In the genomic region with DNA sequence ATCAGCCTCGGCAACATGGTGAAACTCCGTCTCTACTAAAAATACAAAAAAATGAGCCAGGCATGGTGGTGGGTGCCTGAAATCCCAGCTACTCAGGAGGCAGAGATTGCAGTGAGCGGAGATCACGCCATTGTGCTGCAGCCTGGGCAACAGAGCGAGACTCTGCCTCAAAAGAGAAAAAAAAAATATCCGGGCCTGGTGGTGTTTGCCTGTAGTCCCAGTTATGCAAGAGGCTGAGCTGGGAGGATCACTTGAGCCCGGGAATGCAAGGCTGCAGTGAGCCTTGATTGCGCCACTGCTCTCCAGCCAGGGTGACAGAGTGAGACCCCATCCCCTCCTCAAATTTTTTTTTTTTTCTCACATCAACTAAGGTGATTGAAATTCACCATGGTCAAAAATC, we compare ENCODE assay signal across 1 cellular context.
TF ChIP-seq lines count a peak whose summit lies in the region.

No MANE protein-coding gene starts in this region.

TF ChIP-seq in HepG2, 621 proteins besides CTCF, POLR2A, EP300 and RAD21 (continues in another document):
- TF ChIP-seq, protein P1, sequence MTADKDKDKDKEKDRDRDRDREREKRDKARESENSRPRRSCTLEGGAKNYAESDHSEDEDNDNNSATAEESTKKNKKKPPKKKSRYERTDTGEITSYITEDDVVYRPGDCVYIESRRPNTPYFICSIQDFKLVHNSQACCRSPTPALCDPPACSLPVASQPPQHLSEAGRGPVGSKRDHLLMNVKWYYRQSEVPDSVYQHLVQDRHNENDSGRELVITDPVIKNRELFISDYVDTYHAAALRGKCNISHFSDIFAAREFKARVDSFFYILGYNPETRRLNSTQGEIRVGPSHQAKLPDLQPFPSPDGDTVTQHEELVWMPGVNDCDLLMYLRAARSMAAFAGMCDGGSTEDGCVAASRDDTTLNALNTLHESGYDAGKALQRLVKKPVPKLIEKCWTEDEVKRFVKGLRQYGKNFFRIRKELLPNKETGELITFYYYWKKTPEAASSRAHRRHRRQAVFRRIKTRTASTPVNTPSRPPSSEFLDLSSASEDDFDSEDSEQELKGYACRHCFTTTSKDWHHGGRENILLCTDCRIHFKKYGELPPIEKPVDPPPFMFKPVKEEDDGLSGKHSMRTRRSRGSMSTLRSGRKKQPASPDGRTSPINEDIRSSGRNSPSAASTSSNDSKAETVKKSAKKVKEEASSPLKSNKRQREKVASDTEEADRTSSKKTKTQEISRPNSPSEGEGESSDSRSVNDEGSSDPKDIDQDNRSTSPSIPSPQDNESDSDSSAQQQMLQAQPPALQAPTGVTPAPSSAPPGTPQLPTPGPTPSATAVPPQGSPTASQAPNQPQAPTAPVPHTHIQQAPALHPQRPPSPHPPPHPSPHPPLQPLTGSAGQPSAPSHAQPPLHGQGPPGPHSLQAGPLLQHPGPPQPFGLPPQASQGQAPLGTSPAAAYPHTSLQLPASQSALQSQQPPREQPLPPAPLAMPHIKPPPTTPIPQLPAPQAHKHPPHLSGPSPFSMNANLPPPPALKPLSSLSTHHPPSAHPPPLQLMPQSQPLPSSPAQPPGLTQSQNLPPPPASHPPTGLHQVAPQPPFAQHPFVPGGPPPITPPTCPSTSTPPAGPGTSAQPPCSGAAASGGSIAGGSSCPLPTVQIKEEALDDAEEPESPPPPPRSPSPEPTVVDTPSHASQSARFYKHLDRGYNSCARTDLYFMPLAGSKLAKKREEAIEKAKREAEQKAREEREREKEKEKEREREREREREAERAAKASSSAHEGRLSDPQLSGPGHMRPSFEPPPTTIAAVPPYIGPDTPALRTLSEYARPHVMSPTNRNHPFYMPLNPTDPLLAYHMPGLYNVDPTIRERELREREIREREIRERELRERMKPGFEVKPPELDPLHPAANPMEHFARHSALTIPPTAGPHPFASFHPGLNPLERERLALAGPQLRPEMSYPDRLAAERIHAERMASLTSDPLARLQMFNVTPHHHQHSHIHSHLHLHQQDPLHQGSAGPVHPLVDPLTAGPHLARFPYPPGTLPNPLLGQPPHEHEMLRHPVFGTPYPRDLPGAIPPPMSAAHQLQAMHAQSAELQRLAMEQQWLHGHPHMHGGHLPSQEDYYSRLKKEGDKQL (CRISPR knock-in tag; IDR thresholded peaks at IDR 0.05; ENCODE audit: low read depth): 0 out of 2 replicates have a peak, but pooled peaks have one; percentile 18
- TF ChIP-seq ZBTB7A (CRISPR knock-in tag; IDR thresholded peaks at IDR 0.05) (0 out of 2 replicates have a peak, but pooled peaks have one; percentile 62), ADNP (CRISPR knock-in tag; IDR thresholded peaks at IDR 0.05) (0 out of 2 replicates have a peak, but pooled peaks have one; percentile 55), ZNF709 (CRISPR knock-in tag; IDR thresholded peaks at IDR 0.05) (0 out of 2 replicates have a peak, but pooled peaks have one; percentile 44), NKX3-1 (CRISPR knock-in tag; IDR thresholded peaks at IDR 0.05) (no peak), ZNF460 (CRISPR knock-in tag; IDR thresholded peaks at IDR 0.05; ENCODE audit: borderline replicate concordance) (peak; percentile 82; the same call in 1 of the 2 replicates), REPIN1 (CRISPR knock-in tag; IDR thresholded peaks at IDR 0.05; ENCODE audit: borderline replicate concordance, low read depth) (no peak), ZNF530 (CRISPR knock-in tag; IDR thresholded peaks at IDR 0.05; ENCODE audit: low read depth) (no peak), HOXA3 (CRISPR knock-in tag; IDR thresholded peaks at IDR 0.05) (peak; percentile 50; the same call in 1 of the 2 replicates), SALL1 (CRISPR knock-in tag; IDR thresholded peaks at IDR 0.05) (peak; percentile 88), ZNF672 (CRISPR knock-in tag; IDR thresholded peaks at IDR 0.05) (no peak), PITX1 (CRISPR knock-in tag; IDR thresholded peaks at IDR 0.05) (peak; percentile 84; the same call in 1 of the 2 replicates), ZFAT (CRISPR knock-in tag; conservative IDR thresholded peaks at IDR 0.05) (no peak), TEAD3 (CRISPR knock-in tag; optimal IDR thresholded peaks at IDR 0.05; ENCODE audit: borderline replicate concordance) (peak; percentile 83), BCL6 (CRISPR knock-in tag; IDR thresholded peaks at IDR 0.05) (peak; percentile 87), TBL1XR1 (IDR thresholded peaks at IDR 0.05; ENCODE audit: borderline replicate concordance, low read length, partially characterized antibody) (no peak), BRCA1 (CRISPR knock-in tag; IDR thresholded peaks at IDR 0.05) (no peak), ZNF775 (CRISPR knock-in tag; IDR thresholded peaks at IDR 0.05; ENCODE audit: borderline replicate concordance) (no peak), ZNF292 (CRISPR knock-in tag; IDR thresholded peaks at IDR 0.05; ENCODE audit: borderline replicate concordance, low read depth) (0 out of 2 replicates have a peak, but pooled peaks have one; percentile 21), DMAP1 (CRISPR knock-in tag; IDR thresholded peaks at IDR 0.05) (no peak), TARDBP (CRISPR knock-in tag; IDR thresholded peaks at IDR 0.05) (peak; percentile 49; the same call in 1 of the 2 replicates), CEBPG (CRISPR knock-in tag; IDR thresholded peaks at IDR 0.05) (peak; percentile 93), FOXK1 (CRISPR knock-in tag; IDR thresholded peaks at IDR 0.05; ENCODE audit: borderline replicate concordance, low read depth) (0 out of 2 replicates have a peak, but pooled peaks have one; percentile 18)
- TF ChIP-seq, protein P2, sequence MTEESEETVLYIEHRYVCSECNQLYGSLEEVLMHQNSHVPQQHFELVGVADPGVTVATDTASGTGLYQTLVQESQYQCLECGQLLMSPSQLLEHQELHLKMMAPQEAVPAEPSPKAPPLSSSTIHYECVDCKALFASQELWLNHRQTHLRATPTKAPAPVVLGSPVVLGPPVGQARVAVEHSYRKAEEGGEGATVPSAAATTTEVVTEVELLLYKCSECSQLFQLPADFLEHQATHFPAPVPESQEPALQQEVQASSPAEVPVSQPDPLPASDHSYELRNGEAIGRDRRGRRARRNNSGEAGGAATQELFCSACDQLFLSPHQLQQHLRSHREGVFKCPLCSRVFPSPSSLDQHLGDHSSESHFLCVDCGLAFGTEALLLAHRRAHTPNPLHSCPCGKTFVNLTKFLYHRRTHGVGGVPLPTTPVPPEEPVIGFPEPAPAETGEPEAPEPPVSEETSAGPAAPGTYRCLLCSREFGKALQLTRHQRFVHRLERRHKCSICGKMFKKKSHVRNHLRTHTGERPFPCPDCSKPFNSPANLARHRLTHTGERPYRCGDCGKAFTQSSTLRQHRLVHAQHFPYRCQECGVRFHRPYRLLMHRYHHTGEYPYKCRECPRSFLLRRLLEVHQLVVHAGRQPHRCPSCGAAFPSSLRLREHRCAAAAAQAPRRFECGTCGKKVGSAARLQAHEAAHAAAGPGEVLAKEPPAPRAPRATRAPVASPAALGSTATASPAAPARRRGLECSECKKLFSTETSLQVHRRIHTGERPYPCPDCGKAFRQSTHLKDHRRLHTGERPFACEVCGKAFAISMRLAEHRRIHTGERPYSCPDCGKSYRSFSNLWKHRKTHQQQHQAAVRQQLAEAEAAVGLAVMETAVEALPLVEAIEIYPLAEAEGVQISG (CRISPR knock-in tag; IDR thresholded peaks at IDR 0.05): peak; percentile 34; the same call in 1 of the 2 replicates
- TF ChIP-seq, protein P3, sequence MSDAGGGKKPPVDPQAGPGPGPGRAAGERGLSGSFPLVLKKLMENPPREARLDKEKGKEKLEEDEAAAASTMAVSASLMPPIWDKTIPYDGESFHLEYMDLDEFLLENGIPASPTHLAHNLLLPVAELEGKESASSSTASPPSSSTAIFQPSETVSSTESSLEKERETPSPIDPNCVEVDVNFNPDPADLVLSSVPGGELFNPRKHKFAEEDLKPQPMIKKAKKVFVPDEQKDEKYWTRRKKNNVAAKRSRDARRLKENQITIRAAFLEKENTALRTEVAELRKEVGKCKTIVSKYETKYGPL (CRISPR knock-in tag; IDR thresholded peaks at IDR 0.05): peak; percentile 95
- TF ChIP-seq, protein P4, sequence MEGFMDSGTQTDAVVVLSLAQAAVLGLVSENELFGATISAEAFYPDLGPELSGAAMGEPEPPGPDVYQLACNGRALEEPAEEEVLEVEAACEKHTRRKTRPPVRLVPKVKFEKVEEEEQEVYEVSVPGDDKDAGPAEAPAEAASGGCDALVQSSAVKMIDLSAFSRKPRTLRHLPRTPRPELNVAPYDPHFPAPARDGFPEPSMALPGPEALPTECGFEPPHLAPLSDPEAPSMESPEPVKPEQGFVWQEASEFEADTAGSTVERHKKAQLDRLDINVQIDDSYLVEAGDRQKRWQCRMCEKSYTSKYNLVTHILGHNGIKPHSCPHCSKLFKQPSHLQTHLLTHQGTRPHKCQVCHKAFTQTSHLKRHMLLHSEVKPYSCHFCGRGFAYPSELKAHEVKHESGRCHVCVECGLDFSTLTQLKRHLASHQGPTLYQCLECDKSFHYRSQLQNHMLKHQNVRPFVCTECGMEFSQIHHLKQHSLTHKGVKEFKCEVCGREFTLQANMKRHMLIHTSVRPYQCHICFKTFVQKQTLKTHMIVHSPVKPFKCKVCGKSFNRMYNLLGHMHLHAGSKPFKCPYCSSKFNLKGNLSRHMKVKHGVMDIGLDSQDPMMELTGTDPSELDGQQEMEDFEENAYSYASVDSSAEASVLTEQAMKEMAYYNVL (CRISPR knock-in tag; IDR thresholded peaks at IDR 0.05; ENCODE audit: borderline replicate concordance): no peak
- TF ChIP-seq, protein P5, sequence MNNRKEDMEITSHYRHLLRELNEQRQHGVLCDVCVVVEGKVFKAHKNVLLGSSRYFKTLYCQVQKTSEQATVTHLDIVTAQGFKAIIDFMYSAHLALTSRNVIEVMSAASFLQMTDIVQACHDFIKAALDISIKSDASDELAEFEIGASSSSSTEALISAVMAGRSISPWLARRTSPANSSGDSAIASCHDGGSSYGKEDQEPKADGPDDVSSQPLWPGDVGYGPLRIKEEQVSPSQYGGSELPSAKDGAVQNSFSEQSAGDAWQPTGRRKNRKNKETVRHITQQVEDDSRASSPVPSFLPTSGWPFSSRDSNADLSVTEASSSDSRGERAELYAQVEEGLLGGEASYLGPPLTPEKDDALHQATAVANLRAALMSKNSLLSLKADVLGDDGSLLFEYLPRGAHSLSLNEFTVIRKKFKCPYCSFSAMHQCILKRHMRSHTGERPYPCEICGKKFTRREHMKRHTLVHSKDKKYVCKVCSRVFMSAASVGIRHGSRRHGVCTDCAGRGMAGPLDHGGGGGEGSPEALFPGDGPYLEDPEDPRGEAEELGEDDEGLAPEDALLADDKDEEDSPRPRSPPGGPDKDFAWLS (CRISPR knock-in tag; IDR thresholded peaks at IDR 0.05; ENCODE audit: borderline replicate concordance): no peak
- TF ChIP-seq, protein P6, sequence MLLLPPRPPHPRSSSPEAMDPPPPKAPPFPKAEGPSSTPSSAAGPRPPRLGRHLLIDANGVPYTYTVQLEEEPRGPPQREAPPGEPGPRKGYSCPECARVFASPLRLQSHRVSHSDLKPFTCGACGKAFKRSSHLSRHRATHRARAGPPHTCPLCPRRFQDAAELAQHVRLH (CRISPR knock-in tag; IDR thresholded peaks at IDR 0.05; ENCODE audit: borderline replicate concordance, low read depth): peak; percentile 27; the same call in 1 of the 2 replicates
- TF ChIP-seq, protein P7, sequence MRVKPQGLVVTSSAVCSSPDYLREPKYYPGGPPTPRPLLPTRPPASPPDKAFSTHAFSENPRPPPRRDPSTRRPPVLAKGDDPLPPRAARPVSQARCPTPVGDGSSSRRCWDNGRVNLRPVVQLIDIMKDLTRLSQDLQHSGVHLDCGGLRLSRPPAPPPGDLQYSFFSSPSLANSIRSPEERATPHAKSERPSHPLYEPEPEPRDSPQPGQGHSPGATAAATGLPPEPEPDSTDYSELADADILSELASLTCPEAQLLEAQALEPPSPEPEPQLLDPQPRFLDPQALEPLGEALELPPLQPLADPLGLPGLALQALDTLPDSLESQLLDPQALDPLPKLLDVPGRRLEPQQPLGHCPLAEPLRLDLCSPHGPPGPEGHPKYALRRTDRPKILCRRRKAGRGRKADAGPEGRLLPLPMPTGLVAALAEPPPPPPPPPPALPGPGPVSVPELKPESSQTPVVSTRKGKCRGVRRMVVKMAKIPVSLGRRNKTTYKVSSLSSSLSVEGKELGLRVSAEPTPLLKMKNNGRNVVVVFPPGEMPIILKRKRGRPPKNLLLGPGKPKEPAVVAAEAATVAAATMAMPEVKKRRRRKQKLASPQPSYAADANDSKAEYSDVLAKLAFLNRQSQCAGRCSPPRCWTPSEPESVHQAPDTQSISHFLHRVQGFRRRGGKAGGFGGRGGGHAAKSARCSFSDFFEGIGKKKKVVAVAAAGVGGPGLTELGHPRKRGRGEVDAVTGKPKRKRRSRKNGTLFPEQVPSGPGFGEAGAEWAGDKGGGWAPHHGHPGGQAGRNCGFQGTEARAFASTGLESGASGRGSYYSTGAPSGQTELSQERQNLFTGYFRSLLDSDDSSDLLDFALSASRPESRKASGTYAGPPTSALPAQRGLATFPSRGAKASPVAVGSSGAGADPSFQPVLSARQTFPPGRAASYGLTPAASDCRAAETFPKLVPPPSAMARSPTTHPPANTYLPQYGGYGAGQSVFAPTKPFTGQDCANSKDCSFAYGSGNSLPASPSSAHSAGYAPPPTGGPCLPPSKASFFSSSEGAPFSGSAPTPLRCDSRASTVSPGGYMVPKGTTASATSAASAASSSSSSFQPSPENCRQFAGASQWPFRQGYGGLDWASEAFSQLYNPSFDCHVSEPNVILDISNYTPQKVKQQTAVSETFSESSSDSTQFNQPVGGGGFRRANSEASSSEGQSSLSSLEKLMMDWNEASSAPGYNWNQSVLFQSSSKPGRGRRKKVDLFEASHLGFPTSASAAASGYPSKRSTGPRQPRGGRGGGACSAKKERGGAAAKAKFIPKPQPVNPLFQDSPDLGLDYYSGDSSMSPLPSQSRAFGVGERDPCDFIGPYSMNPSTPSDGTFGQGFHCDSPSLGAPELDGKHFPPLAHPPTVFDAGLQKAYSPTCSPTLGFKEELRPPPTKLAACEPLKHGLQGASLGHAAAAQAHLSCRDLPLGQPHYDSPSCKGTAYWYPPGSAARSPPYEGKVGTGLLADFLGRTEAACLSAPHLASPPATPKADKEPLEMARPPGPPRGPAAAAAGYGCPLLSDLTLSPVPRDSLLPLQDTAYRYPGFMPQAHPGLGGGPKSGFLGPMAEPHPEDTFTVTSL (CRISPR knock-in tag; IDR thresholded peaks at IDR 0.05; ENCODE audit: borderline replicate concordance): peak; percentile 46; the same call in 1 of the 2 replicates
- TF ChIP-seq, protein P8, sequence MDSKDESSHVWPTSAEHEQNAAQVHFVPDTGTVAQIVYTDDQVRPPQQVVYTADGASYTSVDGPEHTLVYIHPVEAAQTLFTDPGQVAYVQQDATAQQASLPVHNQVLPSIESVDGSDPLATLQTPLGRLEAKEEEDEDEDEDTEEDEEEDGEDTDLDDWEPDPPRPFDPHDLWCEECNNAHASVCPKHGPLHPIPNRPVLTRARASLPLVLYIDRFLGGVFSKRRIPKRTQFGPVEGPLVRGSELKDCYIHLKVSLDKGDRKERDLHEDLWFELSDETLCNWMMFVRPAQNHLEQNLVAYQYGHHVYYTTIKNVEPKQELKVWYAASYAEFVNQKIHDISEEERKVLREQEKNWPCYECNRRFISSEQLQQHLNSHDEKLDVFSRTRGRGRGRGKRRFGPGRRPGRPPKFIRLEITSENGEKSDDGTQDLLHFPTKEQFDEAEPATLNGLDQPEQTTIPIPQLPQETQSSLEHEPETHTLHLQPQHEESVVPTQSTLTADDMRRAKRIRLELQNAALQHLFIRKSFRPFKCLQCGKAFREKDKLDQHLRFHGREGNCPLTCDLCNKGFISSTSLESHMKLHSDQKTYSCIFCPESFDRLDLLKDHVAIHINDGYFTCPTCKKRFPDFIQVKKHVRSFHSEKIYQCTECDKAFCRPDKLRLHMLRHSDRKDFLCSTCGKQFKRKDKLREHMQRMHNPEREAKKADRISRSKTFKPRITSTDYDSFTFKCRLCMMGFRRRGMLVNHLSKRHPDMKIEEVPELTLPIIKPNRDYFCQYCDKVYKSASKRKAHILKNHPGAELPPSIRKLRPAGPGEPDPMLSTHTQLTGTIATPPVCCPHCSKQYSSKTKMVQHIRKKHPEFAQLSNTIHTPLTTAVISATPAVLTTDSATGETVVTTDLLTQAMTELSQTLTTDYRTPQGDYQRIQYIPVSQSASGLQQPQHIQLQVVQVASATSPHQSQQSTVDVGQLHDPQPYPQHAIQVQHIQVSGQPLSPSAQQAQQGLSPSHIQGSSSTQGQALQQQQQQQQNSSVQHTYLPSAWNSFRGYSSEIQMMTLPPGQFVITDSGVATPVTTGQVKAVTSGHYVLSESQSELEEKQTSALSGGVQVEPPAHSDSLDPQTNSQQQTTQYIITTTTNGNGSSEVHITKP (CRISPR knock-in tag; IDR thresholded peaks at IDR 0.05; ENCODE audit: low read depth): no peak
